Comparison of ENCODE assay signal across 2 cellular contexts in the genomic region with DNA sequence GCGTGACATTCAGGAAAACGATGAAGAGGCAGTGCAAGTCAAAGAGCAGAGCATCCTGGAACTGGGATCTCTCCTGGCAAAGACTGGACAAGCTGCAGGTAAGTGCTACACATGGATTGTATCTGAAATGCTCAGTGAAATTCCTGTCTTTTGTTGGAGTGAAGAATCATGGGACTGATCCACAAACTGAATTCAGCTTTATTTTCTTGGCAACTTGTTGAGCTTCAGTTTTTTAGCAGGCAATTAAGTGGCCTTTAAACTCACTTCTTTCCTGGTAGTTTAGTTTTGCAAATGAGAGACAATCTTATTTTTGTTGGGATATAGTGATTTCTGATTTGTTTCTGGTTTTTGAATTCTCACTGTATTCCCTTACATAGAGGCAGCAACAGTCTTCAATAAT.
TF ChIP-seq lines count a peak whose summit lies in the region.

No MANE protein-coding gene starts in this region.

TF ChIP-seq in GM23338, 12 proteins besides CTCF, POLR2A, EP300 and RAD21 (continued from another document):
- TF ChIP-seq, protein P1, sequence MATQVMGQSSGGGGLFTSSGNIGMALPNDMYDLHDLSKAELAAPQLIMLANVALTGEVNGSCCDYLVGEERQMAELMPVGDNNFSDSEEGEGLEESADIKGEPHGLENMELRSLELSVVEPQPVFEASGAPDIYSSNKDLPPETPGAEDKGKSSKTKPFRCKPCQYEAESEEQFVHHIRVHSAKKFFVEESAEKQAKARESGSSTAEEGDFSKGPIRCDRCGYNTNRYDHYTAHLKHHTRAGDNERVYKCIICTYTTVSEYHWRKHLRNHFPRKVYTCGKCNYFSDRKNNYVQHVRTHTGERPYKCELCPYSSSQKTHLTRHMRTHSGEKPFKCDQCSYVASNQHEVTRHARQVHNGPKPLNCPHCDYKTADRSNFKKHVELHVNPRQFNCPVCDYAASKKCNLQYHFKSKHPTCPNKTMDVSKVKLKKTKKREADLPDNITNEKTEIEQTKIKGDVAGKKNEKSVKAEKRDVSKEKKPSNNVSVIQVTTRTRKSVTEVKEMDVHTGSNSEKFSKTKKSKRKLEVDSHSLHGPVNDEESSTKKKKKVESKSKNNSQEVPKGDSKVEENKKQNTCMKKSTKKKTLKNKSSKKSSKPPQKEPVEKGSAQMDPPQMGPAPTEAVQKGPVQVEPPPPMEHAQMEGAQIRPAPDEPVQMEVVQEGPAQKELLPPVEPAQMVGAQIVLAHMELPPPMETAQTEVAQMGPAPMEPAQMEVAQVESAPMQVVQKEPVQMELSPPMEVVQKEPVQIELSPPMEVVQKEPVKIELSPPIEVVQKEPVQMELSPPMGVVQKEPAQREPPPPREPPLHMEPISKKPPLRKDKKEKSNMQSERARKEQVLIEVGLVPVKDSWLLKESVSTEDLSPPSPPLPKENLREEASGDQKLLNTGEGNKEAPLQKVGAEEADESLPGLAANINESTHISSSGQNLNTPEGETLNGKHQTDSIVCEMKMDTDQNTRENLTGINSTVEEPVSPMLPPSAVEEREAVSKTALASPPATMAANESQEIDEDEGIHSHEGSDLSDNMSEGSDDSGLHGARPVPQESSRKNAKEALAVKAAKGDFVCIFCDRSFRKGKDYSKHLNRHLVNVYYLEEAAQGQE (IDR thresholded peaks at IDR 0.05; ENCODE audit: unreplicated experiment) = no peak
- TF ChIP-seq CREB1 (CRISPR knock-in tag; IDR thresholded peaks at IDR 0.05; ENCODE audit: low read depth) = no peak
- TF ChIP-seq JUNB (IDR thresholded peaks at IDR 0.05; ENCODE audit: unreplicated experiment) = no peak
- TF ChIP-seq ZNF331 (CRISPR knock-in tag; IDR thresholded peaks at IDR 0.05; ENCODE audit: low read depth) = no peak
- no peak for TF ChIP-seq EZH2 (IDR thresholded peaks at IDR 0.05; ENCODE audit: low read depth, unreplicated experiment)
- TF ChIP-seq, protein P2, sequence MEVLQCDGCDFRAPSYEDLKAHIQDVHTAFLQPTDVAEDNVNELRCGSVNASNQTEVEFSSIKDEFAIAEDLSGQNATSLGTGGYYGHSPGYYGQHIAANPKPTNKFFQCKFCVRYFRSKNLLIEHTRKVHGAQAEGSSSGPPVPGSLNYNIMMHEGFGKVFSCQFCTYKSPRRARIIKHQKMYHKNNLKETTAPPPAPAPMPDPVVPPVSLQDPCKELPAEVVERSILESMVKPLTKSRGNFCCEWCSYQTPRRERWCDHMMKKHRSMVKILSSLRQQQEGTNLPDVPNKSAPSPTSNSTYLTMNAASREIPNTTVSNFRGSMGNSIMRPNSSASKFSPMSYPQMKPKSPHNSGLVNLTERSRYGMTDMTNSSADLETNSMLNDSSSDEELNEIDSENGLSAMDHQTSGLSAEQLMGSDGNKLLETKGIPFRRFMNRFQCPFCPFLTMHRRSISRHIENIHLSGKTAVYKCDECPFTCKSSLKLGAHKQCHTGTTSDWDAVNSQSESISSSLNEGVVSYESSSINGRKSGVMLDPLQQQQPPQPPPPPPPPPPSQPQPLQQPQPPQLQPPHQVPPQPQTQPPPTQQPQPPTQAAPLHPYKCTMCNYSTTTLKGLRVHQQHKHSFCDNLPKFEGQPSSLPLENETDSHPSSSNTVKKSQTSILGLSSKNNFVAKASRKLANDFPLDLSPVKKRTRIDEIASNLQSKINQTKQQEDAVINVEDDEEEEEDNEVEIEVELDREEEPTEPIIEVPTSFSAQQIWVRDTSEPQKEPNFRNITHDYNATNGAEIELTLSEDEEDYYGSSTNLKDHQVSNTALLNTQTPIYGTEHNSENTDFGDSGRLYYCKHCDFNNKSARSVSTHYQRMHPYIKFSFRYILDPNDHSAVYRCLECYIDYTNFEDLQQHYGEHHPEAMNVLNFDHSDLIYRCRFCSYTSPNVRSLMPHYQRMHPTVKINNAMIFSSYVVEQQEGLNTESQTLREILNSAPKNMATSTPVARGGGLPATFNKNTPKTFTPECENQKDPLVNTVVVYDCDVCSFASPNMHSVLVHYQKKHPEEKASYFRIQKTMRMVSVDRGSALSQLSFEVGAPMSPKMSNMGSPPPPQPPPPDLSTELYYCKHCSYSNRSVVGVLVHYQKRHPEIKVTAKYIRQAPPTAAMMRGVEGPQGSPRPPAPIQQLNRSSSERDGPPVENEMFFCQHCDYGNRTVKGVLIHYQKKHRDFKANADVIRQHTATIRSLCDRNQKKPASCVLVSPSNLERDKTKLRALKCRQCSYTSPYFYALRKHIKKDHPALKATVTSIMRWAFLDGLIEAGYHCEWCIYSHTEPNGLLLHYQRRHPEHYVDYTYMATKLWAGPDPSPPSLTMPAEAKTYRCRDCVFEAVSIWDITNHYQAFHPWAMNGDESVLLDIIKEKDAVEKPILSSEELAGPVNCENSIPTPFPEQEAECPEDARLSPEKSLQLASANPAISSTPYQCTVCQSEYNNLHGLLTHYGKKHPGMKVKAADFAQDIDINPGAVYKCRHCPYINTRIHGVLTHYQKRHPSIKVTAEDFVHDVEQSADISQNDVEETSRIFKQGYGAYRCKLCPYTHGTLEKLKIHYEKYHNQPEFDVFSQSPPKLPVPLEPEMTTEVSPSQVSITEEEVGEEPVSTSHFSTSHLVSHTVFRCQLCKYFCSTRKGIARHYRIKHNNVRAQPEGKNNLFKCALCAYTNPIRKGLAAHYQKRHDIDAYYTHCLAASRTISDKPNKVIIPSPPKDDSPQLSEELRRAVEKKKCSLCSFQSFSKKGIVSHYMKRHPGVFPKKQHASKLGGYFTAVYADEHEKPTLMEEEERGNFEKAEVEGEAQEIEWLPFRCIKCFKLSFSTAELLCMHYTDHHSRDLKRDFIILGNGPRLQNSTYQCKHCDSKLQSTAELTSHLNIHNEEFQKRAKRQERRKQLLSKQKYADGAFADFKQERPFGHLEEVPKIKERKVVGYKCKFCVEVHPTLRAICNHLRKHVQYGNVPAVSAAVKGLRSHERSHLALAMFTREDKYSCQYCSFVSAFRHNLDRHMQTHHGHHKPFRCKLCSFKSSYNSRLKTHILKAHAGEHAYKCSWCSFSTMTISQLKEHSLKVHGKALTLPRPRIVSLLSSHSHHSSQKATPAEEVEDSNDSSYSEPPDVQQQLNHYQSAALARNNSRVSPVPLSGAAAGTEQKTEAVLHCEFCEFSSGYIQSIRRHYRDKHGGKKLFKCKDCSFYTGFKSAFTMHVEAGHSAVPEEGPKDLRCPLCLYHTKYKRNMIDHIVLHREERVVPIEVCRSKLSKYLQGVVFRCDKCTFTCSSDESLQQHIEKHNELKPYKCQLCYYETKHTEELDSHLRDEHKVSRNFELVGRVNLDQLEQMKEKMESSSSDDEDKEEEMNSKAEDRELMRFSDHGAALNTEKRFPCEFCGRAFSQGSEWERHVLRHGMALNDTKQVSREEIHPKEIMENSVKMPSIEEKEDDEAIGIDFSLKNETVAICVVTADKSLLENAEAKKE (CRISPR knock-in tag; IDR thresholded peaks at IDR 0.05) = no peak
- TF ChIP-seq ZNF114 (CRISPR knock-in tag; IDR thresholded peaks at IDR 0.05) = no peak

TF ChIP-seq in WTC11, 78 proteins besides CTCF, POLR2A, EP300 and RAD21 (continued from another document):
- TF ChIP-seq, protein P3, sequence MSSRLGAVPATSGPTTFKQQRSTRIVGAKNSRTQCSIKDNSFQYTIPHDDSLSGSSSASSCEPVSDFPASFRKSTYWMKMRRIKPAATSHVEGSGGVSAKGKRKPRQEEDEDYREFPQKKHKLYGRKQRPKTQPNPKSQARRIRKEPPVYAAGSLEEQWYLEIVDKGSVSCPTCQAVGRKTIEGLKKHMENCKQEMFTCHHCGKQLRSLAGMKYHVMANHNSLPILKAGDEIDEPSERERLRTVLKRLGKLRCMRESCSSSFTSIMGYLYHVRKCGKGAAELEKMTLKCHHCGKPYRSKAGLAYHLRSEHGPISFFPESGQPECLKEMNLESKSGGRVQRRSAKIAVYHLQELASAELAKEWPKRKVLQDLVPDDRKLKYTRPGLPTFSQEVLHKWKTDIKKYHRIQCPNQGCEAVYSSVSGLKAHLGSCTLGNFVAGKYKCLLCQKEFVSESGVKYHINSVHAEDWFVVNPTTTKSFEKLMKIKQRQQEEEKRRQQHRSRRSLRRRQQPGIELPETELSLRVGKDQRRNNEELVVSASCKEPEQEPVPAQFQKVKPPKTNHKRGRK (CRISPR knock-in tag; IDR thresholded peaks at IDR 0.05; ENCODE audit: borderline replicate concordance) = no peak
- TF ChIP-seq ZNF219 (CRISPR knock-in tag; IDR thresholded peaks at IDR 0.05; ENCODE audit: borderline replicate concordance) (no peak), FOXK1 (CRISPR knock-in tag; IDR thresholded peaks at IDR 0.05) (no peak), MXD4 (CRISPR knock-in tag; IDR thresholded peaks at IDR 0.05; ENCODE audit: borderline replicate concordance) (no peak), SMAD3 (CRISPR knock-in tag; IDR thresholded peaks at IDR 0.05; ENCODE audit: borderline replicate concordance) (no peak), ZNF671 (CRISPR knock-in tag; IDR thresholded peaks at IDR 0.05) (no peak), ZBTB21 (CRISPR knock-in tag; IDR thresholded peaks at IDR 0.05; ENCODE audit: borderline replicate concordance) (no peak)
- TF ChIP-seq, protein P4, sequence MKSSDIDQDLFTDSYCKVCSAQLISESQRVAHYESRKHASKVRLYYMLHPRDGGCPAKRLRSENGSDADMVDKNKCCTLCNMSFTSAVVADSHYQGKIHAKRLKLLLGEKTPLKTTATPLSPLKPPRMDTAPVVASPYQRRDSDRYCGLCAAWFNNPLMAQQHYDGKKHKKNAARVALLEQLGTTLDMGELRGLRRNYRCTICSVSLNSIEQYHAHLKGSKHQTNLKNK (CRISPR knock-in tag; IDR thresholded peaks at IDR 0.05) = no peak
- TF ChIP-seq, protein P5, sequence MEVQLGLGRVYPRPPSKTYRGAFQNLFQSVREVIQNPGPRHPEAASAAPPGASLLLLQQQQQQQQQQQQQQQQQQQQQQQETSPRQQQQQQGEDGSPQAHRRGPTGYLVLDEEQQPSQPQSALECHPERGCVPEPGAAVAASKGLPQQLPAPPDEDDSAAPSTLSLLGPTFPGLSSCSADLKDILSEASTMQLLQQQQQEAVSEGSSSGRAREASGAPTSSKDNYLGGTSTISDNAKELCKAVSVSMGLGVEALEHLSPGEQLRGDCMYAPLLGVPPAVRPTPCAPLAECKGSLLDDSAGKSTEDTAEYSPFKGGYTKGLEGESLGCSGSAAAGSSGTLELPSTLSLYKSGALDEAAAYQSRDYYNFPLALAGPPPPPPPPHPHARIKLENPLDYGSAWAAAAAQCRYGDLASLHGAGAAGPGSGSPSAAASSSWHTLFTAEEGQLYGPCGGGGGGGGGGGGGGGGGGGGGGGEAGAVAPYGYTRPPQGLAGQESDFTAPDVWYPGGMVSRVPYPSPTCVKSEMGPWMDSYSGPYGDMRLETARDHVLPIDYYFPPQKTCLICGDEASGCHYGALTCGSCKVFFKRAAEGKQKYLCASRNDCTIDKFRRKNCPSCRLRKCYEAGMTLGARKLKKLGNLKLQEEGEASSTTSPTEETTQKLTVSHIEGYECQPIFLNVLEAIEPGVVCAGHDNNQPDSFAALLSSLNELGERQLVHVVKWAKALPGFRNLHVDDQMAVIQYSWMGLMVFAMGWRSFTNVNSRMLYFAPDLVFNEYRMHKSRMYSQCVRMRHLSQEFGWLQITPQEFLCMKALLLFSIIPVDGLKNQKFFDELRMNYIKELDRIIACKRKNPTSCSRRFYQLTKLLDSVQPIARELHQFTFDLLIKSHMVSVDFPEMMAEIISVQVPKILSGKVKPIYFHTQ (CRISPR knock-in tag; IDR thresholded peaks at IDR 0.05) = no peak
- TF ChIP-seq, protein P6, sequence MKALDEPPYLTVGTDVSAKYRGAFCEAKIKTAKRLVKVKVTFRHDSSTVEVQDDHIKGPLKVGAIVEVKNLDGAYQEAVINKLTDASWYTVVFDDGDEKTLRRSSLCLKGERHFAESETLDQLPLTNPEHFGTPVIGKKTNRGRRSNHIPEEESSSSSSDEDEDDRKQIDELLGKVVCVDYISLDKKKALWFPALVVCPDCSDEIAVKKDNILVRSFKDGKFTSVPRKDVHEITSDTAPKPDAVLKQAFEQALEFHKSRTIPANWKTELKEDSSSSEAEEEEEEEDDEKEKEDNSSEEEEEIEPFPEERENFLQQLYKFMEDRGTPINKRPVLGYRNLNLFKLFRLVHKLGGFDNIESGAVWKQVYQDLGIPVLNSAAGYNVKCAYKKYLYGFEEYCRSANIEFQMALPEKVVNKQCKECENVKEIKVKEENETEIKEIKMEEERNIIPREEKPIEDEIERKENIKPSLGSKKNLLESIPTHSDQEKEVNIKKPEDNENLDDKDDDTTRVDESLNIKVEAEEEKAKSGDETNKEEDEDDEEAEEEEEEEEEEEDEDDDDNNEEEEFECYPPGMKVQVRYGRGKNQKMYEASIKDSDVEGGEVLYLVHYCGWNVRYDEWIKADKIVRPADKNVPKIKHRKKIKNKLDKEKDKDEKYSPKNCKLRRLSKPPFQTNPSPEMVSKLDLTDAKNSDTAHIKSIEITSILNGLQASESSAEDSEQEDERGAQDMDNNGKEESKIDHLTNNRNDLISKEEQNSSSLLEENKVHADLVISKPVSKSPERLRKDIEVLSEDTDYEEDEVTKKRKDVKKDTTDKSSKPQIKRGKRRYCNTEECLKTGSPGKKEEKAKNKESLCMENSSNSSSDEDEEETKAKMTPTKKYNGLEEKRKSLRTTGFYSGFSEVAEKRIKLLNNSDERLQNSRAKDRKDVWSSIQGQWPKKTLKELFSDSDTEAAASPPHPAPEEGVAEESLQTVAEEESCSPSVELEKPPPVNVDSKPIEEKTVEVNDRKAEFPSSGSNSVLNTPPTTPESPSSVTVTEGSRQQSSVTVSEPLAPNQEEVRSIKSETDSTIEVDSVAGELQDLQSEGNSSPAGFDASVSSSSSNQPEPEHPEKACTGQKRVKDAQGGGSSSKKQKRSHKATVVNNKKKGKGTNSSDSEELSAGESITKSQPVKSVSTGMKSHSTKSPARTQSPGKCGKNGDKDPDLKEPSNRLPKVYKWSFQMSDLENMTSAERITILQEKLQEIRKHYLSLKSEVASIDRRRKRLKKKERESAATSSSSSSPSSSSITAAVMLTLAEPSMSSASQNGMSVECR (CRISPR knock-in tag; IDR thresholded peaks at IDR 0.05; ENCODE audit: borderline replicate concordance) = no peak
- TF ChIP-seq, protein P7, sequence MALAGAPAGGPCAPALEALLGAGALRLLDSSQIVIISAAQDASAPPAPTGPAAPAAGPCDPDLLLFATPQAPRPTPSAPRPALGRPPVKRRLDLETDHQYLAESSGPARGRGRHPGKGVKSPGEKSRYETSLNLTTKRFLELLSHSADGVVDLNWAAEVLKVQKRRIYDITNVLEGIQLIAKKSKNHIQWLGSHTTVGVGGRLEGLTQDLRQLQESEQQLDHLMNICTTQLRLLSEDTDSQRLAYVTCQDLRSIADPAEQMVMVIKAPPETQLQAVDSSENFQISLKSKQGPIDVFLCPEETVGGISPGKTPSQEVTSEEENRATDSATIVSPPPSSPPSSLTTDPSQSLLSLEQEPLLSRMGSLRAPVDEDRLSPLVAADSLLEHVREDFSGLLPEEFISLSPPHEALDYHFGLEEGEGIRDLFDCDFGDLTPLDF (CRISPR knock-in tag; IDR thresholded peaks at IDR 0.05) = no peak
